Comparison of ENCODE assay signal across 34 cellular contexts in the genomic region with DNA sequence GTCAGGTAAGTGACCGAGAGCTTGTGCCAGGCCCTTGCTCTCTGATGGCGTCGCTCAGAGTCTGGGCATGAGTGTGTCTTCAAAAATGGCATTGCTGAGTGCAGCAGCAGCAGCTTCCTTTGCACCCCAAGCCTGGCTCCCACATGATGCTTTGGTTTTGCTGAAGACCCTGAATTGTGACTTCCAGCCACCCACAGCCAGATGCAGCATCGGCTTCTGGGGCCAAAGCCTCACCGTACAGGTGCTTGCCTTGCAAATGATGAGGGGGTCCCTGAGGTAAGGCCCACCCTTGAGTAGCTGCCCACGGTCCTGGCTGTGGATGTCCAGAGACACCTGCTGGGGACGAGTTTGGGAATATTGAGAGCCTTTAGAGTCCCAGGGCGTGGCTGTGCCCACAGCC. TPM values are rescaled to one million over a fixed set of nuclear protein-coding genes. Genes with fewer than 3 reads are reported as not detected.
"Had no signal": no experiment of that assay in that cellular context is flagged by ENCODE, and none has a peak within 500 bp of the region (broad histone marks: within the 10 kb centered on the region; RNA-seq: fewer than 3 reads in every experiment).

No MANE protein-coding gene starts in this region.

- H3K4me1 Mint-ChIP-seq: activated CD4-positive, alpha-beta T cell treated with anti-CD3 and anti-CD28 coated beads for 36 hours; activated CD4-positive, alpha-beta T cell treated with anti-CD3 and anti-CD28 coated beads, Interleukin-2, amount 10 ng/mL, durations not matched to agents 24 days and 14 days; activated CD8-positive, alpha-beta memory T cell treated with anti-CD3 and anti-CD28 coated beads, Interleukin-2, amount 10 ng/mL, durations not matched to agents 7 days and 5 days; activated naive CD4-positive, alpha-beta T cell treated with anti-CD3 and anti-CD28 coated beads, Interleukin-2, amount 50 U/mL, for 24 hours; activated naive CD8-positive, alpha-beta T cell treated with anti-CD3 and anti-CD28 coated beads for 36 hours; activated naive CD8-positive, alpha-beta T cell treated with anti-CD3 and anti-CD28 coated beads, Interleukin-2, amount 50 U/mL, for 24 hours; brain; endodermal cell had no signal

- H3K9me3 ChIP-seq: adrenal gland, ascending aorta, breast epithelium, gastrocnemius medialis had no signal

- H3K36me3 ChIP-seq: adrenal gland, ascending aorta, breast epithelium, cardiac muscle cell, gastrocnemius medialis had no signal

- H3K27ac Mint-ChIP-seq: activated CD4-positive, alpha-beta memory T cell treated with anti-CD3 and anti-CD28 coated beads for 36 hours; activated CD4-positive, alpha-beta T cell treated with anti-CD3 and anti-CD28 coated beads for 36 hours; activated CD4-positive, alpha-beta T cell treated with anti-CD3 and anti-CD28 coated beads, Interleukin-2, amount 10 ng/mL, durations not matched to agents 24 days and 14 days; activated CD8-positive, alpha-beta memory T cell treated with anti-CD3 and anti-CD28 coated beads, Interleukin-2, amount 10 ng/mL, durations not matched to agents 7 days and 5 days; activated CD8-positive, alpha-beta T cell treated with anti-CD3 and anti-CD28 coated beads, Interleukin-2, amount 10 ng/mL, durations not matched to agents 7 days and 5 days; activated naive CD4-positive, alpha-beta T cell treated with anti-CD3 and anti-CD28 coated beads for 36 hours; activated naive CD4-positive, alpha-beta T cell treated with anti-CD3 and anti-CD28 coated beads, Interleukin-2, amount 50 U/mL, for 24 hours; activated naive CD8-positive, alpha-beta T cell treated with anti-CD3 and anti-CD28 coated beads for 36 hours; activated naive CD8-positive, alpha-beta T cell treated with anti-CD3 and anti-CD28 coated beads, Interleukin-2, amount 50 U/mL, for 24 hours; activated T-helper 2 cell treated with anti-CD3 and anti-CD28 coated beads, Interferon-gamma antibody, Interleukin-2, Interleukin-4, amounts not matched to agents 10 μg/mL and 5 μg/mL and 100 μg/mL, durations not matched to agents 14 hours and 24 hours and 36 hours; brain; dendritic cell treated with granulocyte-macrophage colony-stimulating factor and Interleukin-4, amounts not matched to agents 40 ng/mL and 50 ng/mL, for 4 days; endodermal cell had no signal

- H3K4me3 Mint-ChIP-seq: activated CD4-positive, alpha-beta memory T cell treated with anti-CD3 and anti-CD28 coated beads for 36 hours; activated CD4-positive, alpha-beta T cell treated with anti-CD3 and anti-CD28 coated beads for 36 hours; activated CD4-positive, alpha-beta T cell treated with anti-CD3 and anti-CD28 coated beads, Interleukin-2, amount 10 ng/mL, durations not matched to agents 24 days and 14 days; activated CD8-positive, alpha-beta memory T cell treated with anti-CD3 and anti-CD28 coated beads, Interleukin-2, amount 10 ng/mL, durations not matched to agents 7 days and 5 days; activated CD8-positive, alpha-beta T cell treated with anti-CD3 and anti-CD28 coated beads, Interleukin-2, amount 10 ng/mL, durations not matched to agents 7 days and 5 days; activated naive CD4-positive, alpha-beta T cell treated with anti-CD3 and anti-CD28 coated beads for 36 hours; activated naive CD4-positive, alpha-beta T cell treated with anti-CD3 and anti-CD28 coated beads, Interleukin-2, amount 50 U/mL, for 24 hours; activated naive CD8-positive, alpha-beta T cell treated with anti-CD3 and anti-CD28 coated beads for 36 hours; activated naive CD8-positive, alpha-beta T cell treated with anti-CD3 and anti-CD28 coated beads, Interleukin-2, amount 50 U/mL, for 24 hours; activated T-helper 1 cell treated with anti-CD3 and anti-CD28 coated beads, Interleukin-12 subunit alpha, Interleukin-12 subunit beta, Interleukin-2, Interleukin-4 antibody, amounts not matched to agents 30 ng/mL and 10 ng/mL and 1 ng/mL, durations not matched to agents 14 hours and 24 hours and 36 hours; brain; dendritic cell treated with granulocyte-macrophage colony-stimulating factor and Interleukin-4, amounts not matched to agents 40 ng/mL and 50 ng/mL, for 4 days; endodermal cell had no signal

- H3K27me3 Mint-ChIP-seq: activated CD4-positive, alpha-beta memory T cell treated with anti-CD3 and anti-CD28 coated beads for 36 hours; activated CD4-positive, alpha-beta T cell treated with anti-CD3 and anti-CD28 coated beads for 36 hours; activated CD4-positive, alpha-beta T cell treated with anti-CD3 and anti-CD28 coated beads, Interleukin-2, amount 10 ng/mL, durations not matched to agents 24 days and 14 days; activated naive CD4-positive, alpha-beta T cell treated with anti-CD3 and anti-CD28 coated beads, Interleukin-2, amount 50 U/mL, for 24 hours had no signal

- H3K4me3 ChIP-seq: adrenal gland, ascending aorta, breast epithelium, cardiac muscle cell, coronary artery, dorsolateral prefrontal cortex, gastrocnemius medialis had no signal

- H3K27me3 ChIP-seq: adrenal gland, ascending aorta, breast epithelium, cardiac muscle cell, dorsolateral prefrontal cortex, gastrocnemius medialis had no signal

- H3K4me1 ChIP-seq: adrenal gland, ascending aorta, breast epithelium, gastrocnemius medialis had no signal

- H3K36me3 Mint-ChIP-seq: activated CD4-positive, alpha-beta memory T cell treated with anti-CD3 and anti-CD28 coated beads for 36 hours; activated CD8-positive, alpha-beta memory T cell treated with anti-CD3 and anti-CD28 coated beads, Interleukin-2, amount 10 ng/mL, durations not matched to agents 7 days and 5 days; activated naive CD4-positive, alpha-beta T cell treated with anti-CD3 and anti-CD28 coated beads, Interleukin-2, amount 50 U/mL, for 24 hours; activated naive CD8-positive, alpha-beta T cell treated with anti-CD3 and anti-CD28 coated beads for 36 hours had no signal

- H3K27ac ChIP-seq: adrenal gland, ascending aorta, breast epithelium, cardiac muscle cell, coronary artery, dorsolateral prefrontal cortex, gastrocnemius medialis had no signal

- H3K9me3 Mint-ChIP-seq: activated CD4-positive, alpha-beta memory T cell treated with anti-CD3 and anti-CD28 coated beads for 36 hours; activated CD4-positive, alpha-beta T cell treated with anti-CD3 and anti-CD28 coated beads, Interleukin-2, amount 10 ng/mL, durations not matched to agents 24 days and 14 days; activated naive CD4-positive, alpha-beta T cell treated with anti-CD3 and anti-CD28 coated beads for 36 hours; activated T-helper 1 cell treated with anti-CD3 and anti-CD28 coated beads, Interleukin-12 subunit alpha, Interleukin-12 subunit beta, Interleukin-2, Interleukin-4 antibody, amounts not matched to agents 30 ng/mL and 10 ng/mL and 1 ng/mL, durations not matched to agents 14 hours and 24 hours and 36 hours; activated T-helper 2 cell treated with anti-CD3 and anti-CD28 coated beads, Interferon-gamma antibody, Interleukin-2, Interleukin-4, amounts not matched to agents 10 μg/mL and 5 μg/mL and 100 μg/mL, durations not matched to agents 14 hours and 24 hours and 36 hours; dendritic cell treated with granulocyte-macrophage colony-stimulating factor and Interleukin-4, amounts not matched to agents 40 ng/mL and 50 ng/mL, for 4 days had no signal

- ATAC-seq: activated CD4-positive, alpha-beta T cell treated with anti-CD3 and anti-CD28 coated beads for 36 hours; activated CD8-positive, alpha-beta memory T cell treated with anti-CD3 and anti-CD28 coated beads, Interleukin-2, amount 10 ng/mL, durations not matched to agents 7 days and 5 days; activated CD8-positive, alpha-beta T cell treated with anti-CD3 and anti-CD28 coated beads, Interleukin-2, amount 10 ng/mL, durations not matched to agents 7 days and 5 days; activated naive CD8-positive, alpha-beta T cell treated with anti-CD3 and anti-CD28 coated beads, Interleukin-2, amount 50 U/mL, for 24 hours; esophagus mucosa; gastrocnemius medialis had no signal

- DNase-seq: activated CD4-positive, alpha-beta memory T cell treated with anti-CD3 and anti-CD28 coated beads for 36 hours; activated CD4-positive, alpha-beta T cell treated with anti-CD3 and anti-CD28 coated beads for 36 hours; activated CD4-positive, alpha-beta T cell treated with anti-CD3 and anti-CD28 coated beads, Interleukin-2, amount 10 ng/mL, durations not matched to agents 24 days and 14 days; activated CD4-positive, CD25-positive, alpha-beta regulatory T cell; activated CD4-positive, CD25-positive, alpha-beta regulatory T cell treated with anti-CD3 and anti-CD28 coated beads, Interleukin-2, amount 50 U/mL, for 72 hours; activated CD8-positive, alpha-beta memory T cell treated with anti-CD3 and anti-CD28 coated beads, Interleukin-2, amount 10 ng/mL, durations not matched to agents 7 days and 5 days; activated CD8-positive, alpha-beta memory T cell treated with anti-CD3 and anti-CD28 coated beads, Interleukin-2, amount 50 U/mL, for 4 hours; activated CD8-positive, alpha-beta T cell treated with anti-CD3 and anti-CD28 coated beads, Interleukin-2, amount 10 ng/mL, durations not matched to agents 7 days and 5 days; activated effector memory CD4-positive, alpha-beta T cell treated with anti-CD3 and anti-CD28 coated beads, Interleukin-2, amount 50 U/mL, for 16 hours; activated naive CD4-positive, alpha-beta T cell treated with anti-CD3 and anti-CD28 coated beads for 36 hours; activated naive CD8-positive, alpha-beta T cell treated with anti-CD3 and anti-CD28 coated beads for 36 hours; activated naive CD8-positive, alpha-beta T cell treated with anti-CD3 and anti-CD28 coated beads, Interleukin-2, amount 50 U/mL, for 24 hours; activated T-cell treated with anti-CD3 and anti-CD28 coated beads, Interleukin-2, amount 50 U/mL, for 1 hour; activated T-cell treated with anti-CD3 and anti-CD28 coated beads, Interleukin-2, amount 50 U/mL, for 48 hours; adrenal gland; amygdala; central memory CD4-positive, alpha-beta T cell; cerebellar nuclear complex; dorsolateral prefrontal cortex; effector memory CD4-positive, alpha-beta T cell; endodermal cell; foreskin fibroblast; gastrocnemius medialis; T-helper 2 cell had no signal

RNA-seq across cellular contexts. Expression of a gene that starts 57.9 kb away (rescaled TPM):
- total RNA-seq: ascending aorta had no signal
